In genomic region chr10:104617831-104618230, GRCh38 we compare ENCODE assay signal across 36 cellular contexts. TPM values are rescaled to one million over a fixed set of nuclear protein-coding genes. Genes with fewer than 3 reads are reported as not detected.
"Had no signal": no experiment of that assay in that cellular context is flagged by ENCODE, and none has a peak within 500 bp of the region (broad histone marks: within the 10 kb centered on the region; RNA-seq: fewer than 3 reads in every experiment).

No MANE protein-coding gene starts in this region.

- H3K27ac Mint-ChIP-seq: activated CD4-positive, alpha-beta memory T cell treated with anti-CD3 and anti-CD28 coated beads for 36 hours; activated CD4-positive, alpha-beta T cell treated with anti-CD3 and anti-CD28 coated beads for 36 hours; activated CD4-positive, alpha-beta T cell treated with anti-CD3 and anti-CD28 coated beads, Interleukin-2, amount 10 ng/mL, durations not matched to agents 24 days and 14 days; activated CD8-positive, alpha-beta memory T cell treated with anti-CD3 and anti-CD28 coated beads, Interleukin-2, amount 10 ng/mL, durations not matched to agents 7 days and 5 days; activated CD8-positive, alpha-beta T cell treated with anti-CD3 and anti-CD28 coated beads, Interleukin-2, amount 10 ng/mL, durations not matched to agents 7 days and 5 days; activated naive CD4-positive, alpha-beta T cell treated with anti-CD3 and anti-CD28 coated beads, Interleukin-2, amount 10 ng/mL, durations not matched to agents 7 days and 5 days; activated naive CD8-positive, alpha-beta T cell treated with anti-CD3 and anti-CD28 coated beads, Interleukin-2, amount 10 ng/mL, durations not matched to agents 7 days and 5 days; activated T-helper 1 cell treated with anti-CD3 and anti-CD28 coated beads, Interleukin-12 subunit alpha, Interleukin-12 subunit beta, Interleukin-2, Interleukin-4 antibody, amounts not matched to agents 30 ng/mL and 10 ng/mL and 1 ng/mL, durations not matched to agents 14 hours and 24 hours and 36 hours; activated T-helper 2 cell treated with anti-CD3 and anti-CD28 coated beads, Interferon-gamma antibody, Interleukin-2, Interleukin-4, amounts not matched to agents 10 μg/mL and 5 μg/mL and 100 μg/mL, durations not matched to agents 14 hours and 24 hours and 36 hours; brain; T-helper 17 cell; T-helper 2 cell treated with Interferon-gamma antibody and Interleukin-4, amounts not matched to agents 5 μg/mL and 100 μg/mL, for 36 hours had no signal

- H3K4me1 ChIP-seq: ascending aorta, breast epithelium, colonic mucosa, esophagus squamous epithelium, gastroesophageal sphincter, heart right ventricle had no signal

- H3K4me3 ChIP-seq: ascending aorta, breast epithelium, cardiac muscle cell, colonic mucosa, esophagus squamous epithelium, gastroesophageal sphincter, heart right ventricle had no signal

- H3K27me3 ChIP-seq: ascending aorta, colonic mucosa had no signal

- H3K4me3 Mint-ChIP-seq: activated CD4-positive, alpha-beta memory T cell treated with anti-CD3 and anti-CD28 coated beads for 36 hours; activated CD4-positive, alpha-beta T cell treated with anti-CD3 and anti-CD28 coated beads for 36 hours; activated CD4-positive, alpha-beta T cell treated with anti-CD3 and anti-CD28 coated beads, Interleukin-2, amount 10 ng/mL, durations not matched to agents 24 days and 14 days; activated CD8-positive, alpha-beta memory T cell treated with anti-CD3 and anti-CD28 coated beads, Interleukin-2, amount 10 ng/mL, durations not matched to agents 7 days and 5 days; activated CD8-positive, alpha-beta T cell treated with anti-CD3 and anti-CD28 coated beads, Interleukin-2, amount 10 ng/mL, durations not matched to agents 7 days and 5 days; activated naive CD4-positive, alpha-beta T cell treated with anti-CD3 and anti-CD28 coated beads, Interleukin-2, amount 10 ng/mL, durations not matched to agents 7 days and 5 days; activated naive CD8-positive, alpha-beta T cell treated with anti-CD3 and anti-CD28 coated beads, Interleukin-2, amount 10 ng/mL, durations not matched to agents 7 days and 5 days; activated T-helper 1 cell treated with anti-CD3 and anti-CD28 coated beads, Interleukin-12 subunit alpha, Interleukin-12 subunit beta, Interleukin-2, Interleukin-4 antibody, amounts not matched to agents 30 ng/mL and 10 ng/mL and 1 ng/mL, durations not matched to agents 14 hours and 24 hours and 36 hours; brain; T-helper 17 cell; T-helper 2 cell treated with Interferon-gamma antibody and Interleukin-4, amounts not matched to agents 5 μg/mL and 100 μg/mL, for 36 hours had no signal

- H3K27ac ChIP-seq: ascending aorta, breast epithelium, cardiac muscle cell, colonic mucosa, epithelial cell of prostate, esophagus squamous epithelium, gastroesophageal sphincter, heart right ventricle had no signal

- DNase-seq: activated CD4-positive, alpha-beta memory T cell treated with anti-CD3 and anti-CD28 coated beads for 36 hours; activated CD4-positive, alpha-beta T cell treated with anti-CD3 and anti-CD28 coated beads for 36 hours; activated CD4-positive, alpha-beta T cell treated with anti-CD3 and anti-CD28 coated beads, Interleukin-2, amount 10 ng/mL, durations not matched to agents 24 days and 14 days; activated CD4-positive, CD25-positive, alpha-beta regulatory T cell; activated CD4-positive, CD25-positive, alpha-beta regulatory T cell treated with anti-CD3 and anti-CD28 coated beads, Interleukin-2, amount 50 U/mL, for 72 hours; activated CD8-positive, alpha-beta memory T cell treated with anti-CD3 and anti-CD28 coated beads, Interleukin-2, amount 10 ng/mL, durations not matched to agents 7 days and 5 days; activated CD8-positive, alpha-beta memory T cell treated with anti-CD3 and anti-CD28 coated beads, Interleukin-2, amount 50 U/mL, for 4 hours; activated CD8-positive, alpha-beta T cell treated with anti-CD3 and anti-CD28 coated beads, Interleukin-2, amount 10 ng/mL, durations not matched to agents 7 days and 5 days; activated effector memory CD4-positive, alpha-beta T cell treated with anti-CD3 and anti-CD28 coated beads, Interleukin-2, amount 50 U/mL, for 16 hours; activated naive CD4-positive, alpha-beta T cell treated with anti-CD3 and anti-CD28 coated beads, Interleukin-2, amount 10 ng/mL, durations not matched to agents 7 days and 5 days; activated naive CD8-positive, alpha-beta T cell treated with anti-CD3 and anti-CD28 coated beads, Interleukin-2, amount 10 ng/mL, durations not matched to agents 7 days and 5 days; activated T-cell treated with anti-CD3 and anti-CD28 coated beads, Interleukin-2, amount 50 U/mL, for 1 hour; activated T-cell treated with anti-CD3 and anti-CD28 coated beads, Interleukin-2, amount 50 U/mL, for 48 hours; central memory CD4-positive, alpha-beta T cell; cerebellar nuclear complex; colonic mucosa; effector CD8-positive, alpha-beta T cell; esophagus squamous epithelium; foreskin melanocyte; heart right ventricle; T-helper 17 cell had no signal

- ATAC-seq: activated CD4-positive, alpha-beta T cell treated with anti-CD3 and anti-CD28 coated beads for 36 hours; activated CD8-positive, alpha-beta memory T cell treated with anti-CD3 and anti-CD28 coated beads, Interleukin-2, amount 10 ng/mL, durations not matched to agents 7 days and 5 days; activated CD8-positive, alpha-beta T cell treated with anti-CD3 and anti-CD28 coated beads, Interleukin-2, amount 10 ng/mL, durations not matched to agents 7 days and 5 days; activated naive CD4-positive, alpha-beta T cell treated with anti-CD3 and anti-CD28 coated beads, Interleukin-2, amount 50 U/mL, for 72 hours; gastroesophageal sphincter; heart right ventricle; T-helper 17 cell had no signal

- H3K4me1 Mint-ChIP-seq: activated CD4-positive, alpha-beta T cell treated with anti-CD3 and anti-CD28 coated beads for 36 hours; activated CD4-positive, alpha-beta T cell treated with anti-CD3 and anti-CD28 coated beads, Interleukin-2, amount 10 ng/mL, durations not matched to agents 24 days and 14 days; activated CD8-positive, alpha-beta memory T cell treated with anti-CD3 and anti-CD28 coated beads, Interleukin-2, amount 10 ng/mL, durations not matched to agents 7 days and 5 days; activated naive CD4-positive, alpha-beta T cell treated with anti-CD3 and anti-CD28 coated beads, Interleukin-2, amount 10 ng/mL, durations not matched to agents 7 days and 5 days; activated naive CD8-positive, alpha-beta T cell treated with anti-CD3 and anti-CD28 coated beads, Interleukin-2, amount 10 ng/mL, durations not matched to agents 7 days and 5 days; T-helper 17 cell had no signal

- H3K36me3 Mint-ChIP-seq: activated CD4-positive, alpha-beta memory T cell treated with anti-CD3 and anti-CD28 coated beads for 36 hours; activated CD8-positive, alpha-beta memory T cell treated with anti-CD3 and anti-CD28 coated beads, Interleukin-2, amount 10 ng/mL, durations not matched to agents 7 days and 5 days; activated naive CD4-positive, alpha-beta T cell treated with anti-CD3 and anti-CD28 coated beads, Interleukin-2, amount 10 ng/mL, durations not matched to agents 7 days and 5 days; activated naive CD4-positive, alpha-beta T cell treated with anti-CD3 and anti-CD28 coated beads, Interleukin-2, amount 50 U/mL, for 72 hours; activated naive CD8-positive, alpha-beta T cell treated with anti-CD3 and anti-CD28 coated beads, Interleukin-2, amount 10 ng/mL, durations not matched to agents 7 days and 5 days; brain had no signal

- H3K9me3 ChIP-seq: ascending aorta, breast epithelium, colonic mucosa, esophagus squamous epithelium, gastroesophageal sphincter had no signal

- H3K9me3 Mint-ChIP-seq: activated CD4-positive, alpha-beta memory T cell treated with anti-CD3 and anti-CD28 coated beads for 36 hours; activated CD4-positive, alpha-beta T cell treated with anti-CD3 and anti-CD28 coated beads, Interleukin-2, amount 10 ng/mL, durations not matched to agents 24 days and 14 days; activated naive CD4-positive, alpha-beta T cell treated with anti-CD3 and anti-CD28 coated beads, Interleukin-2, amount 10 ng/mL, durations not matched to agents 7 days and 5 days; activated naive CD4-positive, alpha-beta T cell treated with anti-CD3 and anti-CD28 coated beads, Interleukin-2, amount 50 U/mL, for 72 hours; activated naive CD8-positive, alpha-beta T cell treated with anti-CD3 and anti-CD28 coated beads, Interleukin-2, amount 10 ng/mL, durations not matched to agents 7 days and 5 days; activated T-helper 1 cell treated with anti-CD3 and anti-CD28 coated beads, Interleukin-12 subunit alpha, Interleukin-12 subunit beta, Interleukin-2, Interleukin-4 antibody, amounts not matched to agents 30 ng/mL and 10 ng/mL and 1 ng/mL, durations not matched to agents 14 hours and 24 hours and 36 hours; activated T-helper 2 cell treated with anti-CD3 and anti-CD28 coated beads, Interferon-gamma antibody, Interleukin-2, Interleukin-4, amounts not matched to agents 10 μg/mL and 5 μg/mL and 100 μg/mL, durations not matched to agents 14 hours and 24 hours and 36 hours; T-helper 2 cell treated with Interferon-gamma antibody and Interleukin-4, amounts not matched to agents 5 μg/mL and 100 μg/mL, for 36 hours had no signal

- H3K36me3 ChIP-seq: ascending aorta, breast epithelium, cardiac muscle cell, colonic mucosa, esophagus squamous epithelium, gastroesophageal sphincter, heart right ventricle had no signal

RNA-seq across cellular contexts. Expression of gene SORCS3, which starts 23.3 kb away (rescaled TPM):
- total RNA-seq: activated CD4-positive, alpha-beta memory T cell treated with anti-CD3 and anti-CD28 coated beads for 36 hours; activated CD4-positive, alpha-beta T cell treated with anti-CD3 and anti-CD28 coated beads for 36 hours; activated CD4-positive, alpha-beta T cell treated with anti-CD3 and anti-CD28 coated beads, Interleukin-2, amount 10 ng/mL, durations not matched to agents 24 days and 14 days; activated CD8-positive, alpha-beta memory T cell treated with anti-CD3 and anti-CD28 coated beads for 36 hours; activated CD8-positive, alpha-beta memory T cell treated with anti-CD3 and anti-CD28 coated beads, Interleukin-2, amount 10 ng/mL, durations not matched to agents 7 days and 5 days; activated CD8-positive, alpha-beta T cell treated with anti-CD3 and anti-CD28 coated beads, Interleukin-2, amount 10 ng/mL, durations not matched to agents 7 days and 5 days; activated naive CD4-positive, alpha-beta T cell treated with anti-CD3 and anti-CD28 coated beads, Interleukin-2, amount 50 U/mL, for 72 hours; activated naive CD8-positive, alpha-beta T cell treated with anti-CD3 and anti-CD28 coated beads, Interleukin-2, amount 10 ng/mL, durations not matched to agents 7 days and 5 days; activated T-helper 1 cell treated with anti-CD3 and anti-CD28 coated beads, Interleukin-12 subunit alpha, Interleukin-12 subunit beta, Interleukin-2, Interleukin-4 antibody, amounts not matched to agents 30 ng/mL and 10 ng/mL and 1 ng/mL, durations not matched to agents 14 hours and 24 hours and 36 hours; activated T-helper 2 cell treated with anti-CD3 and anti-CD28 coated beads, Interferon-gamma antibody, Interleukin-2, Interleukin-4, amounts not matched to agents 10 μg/mL and 5 μg/mL and 100 μg/mL, durations not matched to agents 14 hours and 24 hours and 36 hours; ascending aorta; dermis microvascular lymphatic vessel endothelial cell; endothelial cell of umbilical vein; esophagus squamous epithelium; fibroblast of lung; fibroblast of villous mesenchyme had no signal
- polyA plus RNA-seq: endothelial cell of umbilical vein, fibroblast of lung had no signal
